ENCODE assay signal across 8 cellular contexts in genomic region chr1:3618904-3619671, GRCh38. TPM values are rescaled to one million over a fixed set of nuclear protein-coding genes. Genes with fewer than 3 reads are reported as not detected.
DNase-seq lines count a peak whose midpoint lies in the region; ATAC-seq, FAIRE-seq and TF ChIP-seq lines count a peak whose summit lies in the region.

No MANE protein-coding gene starts in this region.

- TF ChIP-seq CTCF in GM12864 (IDR thresholded peaks at IDR 0.05; ENCODE audit: low read depth, low read length, missing control alignments), result peak; percentile 79
- peak; percentile 85 for TF ChIP-seq CTCF in progenitor cell of endocrine pancreas (IDR thresholded peaks at IDR 0.05; ENCODE audit: unreplicated experiment)

- no peak for ATAC-seq in GM18873 (IDR thresholded peaks at IDR 0.05; ENCODE audit: low FRiP score, unreplicated experiment)

- no peaks in the 10 kb centered on the region for H3K36me3 Mint-ChIP-seq in activated naive CD4-positive, alpha-beta T cell treated with anti-CD3 and anti-CD28 coated beads, Interleukin-2, amount 50 U/mL, for 24 hours
- H3K36me3 Mint-ChIP-seq in progenitor cell of endocrine pancreas (ENCODE audit: insufficient read depth), result no peaks in the 10 kb centered on the region

- H3K27me3 Mint-ChIP-seq in activated naive CD4-positive, alpha-beta T cell treated with anti-CD3 and anti-CD28 coated beads, Interleukin-2, amount 50 U/mL, for 24 hours, result no peaks in the 10 kb centered on the region
- peaks cover 17% of the 10 kb centered on the region for H3K27me3 Mint-ChIP-seq in progenitor cell of endocrine pancreas

- H3K9me3 Mint-ChIP-seq in activated naive CD4-positive, alpha-beta T cell treated with anti-CD3 and anti-CD28 coated beads, Interleukin-2, amount 50 U/mL, for 24 hours, result no peaks in the 10 kb centered on the region
- H3K9me3 Mint-ChIP-seq in progenitor cell of endocrine pancreas (ENCODE audit: low read depth), result no peaks in the 10 kb centered on the region

- no peak overlapping the region for H3K4me3 ChIP-seq in GM12864 (ENCODE audit: low read depth, low read length)

- H3K27ac Mint-ChIP-seq in activated naive CD4-positive, alpha-beta T cell treated with anti-CD3 and anti-CD28 coated beads, Interleukin-2, amount 50 U/mL, for 24 hours, result peak overlapping the region; percentile 85
- H3K27ac Mint-ChIP-seq in progenitor cell of endocrine pancreas, result no peak overlapping the region

- H3K4me1 Mint-ChIP-seq in activated naive CD4-positive, alpha-beta T cell treated with anti-CD3 and anti-CD28 coated beads, Interleukin-2, amount 50 U/mL, for 24 hours, result peaks cover 40% of the 10 kb centered on the region
- peaks cover 16% of the 10 kb centered on the region for H3K4me1 Mint-ChIP-seq in progenitor cell of endocrine pancreas (ENCODE audit: low read depth)

- no peak for FAIRE-seq in urothelium cell line (lab: Jason Lieb, UNC)

- DNase-seq in GM12864 (ENCODE audit: low read depth), result peak; percentile 48
- peak; percentile 72 for DNase-seq in M059J (ENCODE audit: low read depth)
- peak; percentile 25 for DNase-seq in SKM-1 (lab: John Stamatoyannopoulos, UW; ENCODE audit: unreplicated experiment)
- peak; percentile 41 to 93 (median 78) for DNase-seq in head of caudate nucleus
- peak; percentile 72 for DNase-seq in progenitor cell of endocrine pancreas (ENCODE audit: low spot score, unreplicated experiment)
- DNase-seq in urothelium cell line (ENCODE audit: low spot score), result peak; percentile 59

- H3K4me3 Mint-ChIP-seq in activated naive CD4-positive, alpha-beta T cell treated with anti-CD3 and anti-CD28 coated beads, Interleukin-2, amount 50 U/mL, for 24 hours, result peak overlapping the region; percentile 43
- H3K4me3 Mint-ChIP-seq in progenitor cell of endocrine pancreas (ENCODE audit: low read depth), result no peak overlapping the region

- intact Hi-C loops in head of caudate nucleus (cut with DNase I), result loop anchor here (2.0 to 5.0 kb wide), 3 partner anchors 52 to 167 kb away; partner anchors contain the start of gene ARHGEF16

RNA-seq across cellular contexts. Expression of gene TPRG1L, which starts 5.7 kb away (rescaled TPM):
- 12.8 and 16.0 TPM in 2 replicates for total RNA-seq in M059J (2014; rRNA removed; shearing (Covaris generic))
- total RNA-seq in progenitor cell of endocrine pancreas, result 30.7 and 31.4 TPM in 2 replicates

RNA-seq across cellular contexts. Expression of gene MEGF6, which starts 7.8 kb away (rescaled TPM):
- 6.5 and 20.9 TPM in 2 replicates for total RNA-seq in M059J (2014; rRNA removed; shearing (Covaris generic))
- total RNA-seq in progenitor cell of endocrine pancreas, result 79.2 and 83.8 TPM in 2 replicates

RNA-seq across cellular contexts. Expression of gene WRAP73, which starts 30.8 kb away (rescaled TPM):
- 17.3 and 18.8 TPM in 2 replicates for total RNA-seq in M059J (2014; rRNA removed; shearing (Covaris generic))
- 28.1 and 29.9 TPM in 2 replicates for total RNA-seq in progenitor cell of endocrine pancreas

RNA-seq across cellular contexts. Expression of gene TP73, which starts 33.2 kb away (rescaled TPM):
- total RNA-seq in M059J (2014; rRNA removed; shearing (Covaris generic)), result 0.42 and 0.91 TPM in 2 replicates
- 2.2 and 2.4 TPM in 2 replicates for total RNA-seq in progenitor cell of endocrine pancreas

Comparison
In these comparisons a context has a peak if more than half of its experiments do, and no peak if none do; other contexts are left out.
1. DNase-seq: peak in every context shown above with its lines; median percentile 78 in head of caudate nucleus; 72 in M059J; 72 in progenitor cell of endocrine pancreas; 59 in urothelium cell line; 48 in GM12864; 25 in SKM-1.